Comparison of ENCODE assay signal across 22 cellular contexts in genomic region chr1:33997127-33998047, GRCh38.
"Had no signal": no experiment of that assay in that cellular context is flagged by ENCODE, and none has a peak within 500 bp of the region (broad histone marks: within the 10 kb centered on the region; RNA-seq: fewer than 3 reads in every experiment).

No MANE protein-coding gene starts in this region.

- H3K27me3 ChIP-seq: body of pancreas, right lobe of liver, suprapubic skin had no signal

- H3K27ac ChIP-seq: body of pancreas, lower lobe of right lung, psoas muscle, right lobe of liver, suprapubic skin had no signal

- H3K27ac Mint-ChIP-seq: activated CD4-positive, alpha-beta memory T cell treated with anti-CD3 and anti-CD28 coated beads for 36 hours; activated CD8-positive, alpha-beta memory T cell treated with anti-CD3 and anti-CD28 coated beads, Interleukin-2, amount 10 ng/mL, durations not matched to agents 7 days and 5 days; activated naive CD4-positive, alpha-beta T cell treated with anti-CD3 and anti-CD28 coated beads, Interleukin-2, amount 10 ng/mL, durations not matched to agents 7 days and 5 days; activated T-helper 2 cell treated with anti-CD3 and anti-CD28 coated beads, Interferon-gamma antibody, Interleukin-2, Interleukin-4, amounts not matched to agents 10 μg/mL and 5 μg/mL and 100 μg/mL, durations not matched to agents 14 hours and 24 hours and 36 hours; stimulated activated naive CD8-positive, alpha-beta T cell treated with anti-CD3 and anti-CD28 coated beads, Interleukin-15, Interleukin-2, amounts not matched to agents 100 ng/mL and 50 ng/mL, for 24 hours; type B pancreatic cell had no signal

- H3K4me3 Mint-ChIP-seq: activated CD4-positive, alpha-beta memory T cell treated with anti-CD3 and anti-CD28 coated beads for 36 hours; activated CD8-positive, alpha-beta memory T cell treated with anti-CD3 and anti-CD28 coated beads, Interleukin-2, amount 10 ng/mL, durations not matched to agents 7 days and 5 days; activated naive CD4-positive, alpha-beta T cell treated with anti-CD3 and anti-CD28 coated beads, Interleukin-2, amount 10 ng/mL, durations not matched to agents 7 days and 5 days; central memory CD8-positive, alpha-beta T cell; neural crest cell; stimulated activated naive CD8-positive, alpha-beta T cell treated with anti-CD3 and anti-CD28 coated beads, Interleukin-15, Interleukin-2, amounts not matched to agents 100 ng/mL and 50 ng/mL, for 24 hours; type B pancreatic cell had no signal

- H3K36me3 ChIP-seq: lower lobe of right lung, right lobe of liver, suprapubic skin had no signal

- ATAC-seq: activated CD8-positive, alpha-beta memory T cell treated with anti-CD3 and anti-CD28 coated beads, Interleukin-2, amount 10 ng/mL, durations not matched to agents 7 days and 5 days; body of pancreas; lower lobe of right lung; right lobe of liver had no signal

- H3K9me3 Mint-ChIP-seq: activated CD4-positive, alpha-beta memory T cell treated with anti-CD3 and anti-CD28 coated beads for 36 hours; activated naive CD4-positive, alpha-beta T cell treated with anti-CD3 and anti-CD28 coated beads, Interleukin-2, amount 10 ng/mL, durations not matched to agents 7 days and 5 days; activated T-helper 2 cell treated with anti-CD3 and anti-CD28 coated beads, Interferon-gamma antibody, Interleukin-2, Interleukin-4, amounts not matched to agents 10 μg/mL and 5 μg/mL and 100 μg/mL, durations not matched to agents 14 hours and 24 hours and 36 hours; central memory CD8-positive, alpha-beta T cell; neural crest cell; stimulated activated naive CD8-positive, alpha-beta T cell treated with anti-CD3 and anti-CD28 coated beads, Interleukin-15, Interleukin-2, amounts not matched to agents 100 ng/mL and 50 ng/mL, for 24 hours; type B pancreatic cell had no signal

- H3K4me2 ChIP-seq: smooth muscle cell had no signal

- FAIRE-seq: endothelial cell of umbilical vein had no signal

- H3K4me1 ChIP-seq: body of pancreas, lower lobe of right lung, psoas muscle, right lobe of liver, suprapubic skin had no signal

- H3K9me3 ChIP-seq: body of pancreas, lower lobe of right lung, psoas muscle, right lobe of liver, suprapubic skin had no signal

- H3K36me3 Mint-ChIP-seq: activated CD4-positive, alpha-beta memory T cell treated with anti-CD3 and anti-CD28 coated beads for 36 hours; activated CD8-positive, alpha-beta memory T cell treated with anti-CD3 and anti-CD28 coated beads, Interleukin-2, amount 10 ng/mL, durations not matched to agents 7 days and 5 days; activated naive CD4-positive, alpha-beta T cell treated with anti-CD3 and anti-CD28 coated beads, Interleukin-2, amount 10 ng/mL, durations not matched to agents 7 days and 5 days; type B pancreatic cell had no signal

- H3K4me3 ChIP-seq: body of pancreas, lower lobe of right lung, psoas muscle, right lobe of liver, smooth muscle cell, suprapubic skin had no signal

- H3K4me1 Mint-ChIP-seq: activated CD8-positive, alpha-beta memory T cell treated with anti-CD3 and anti-CD28 coated beads, Interleukin-2, amount 10 ng/mL, durations not matched to agents 7 days and 5 days; activated naive CD4-positive, alpha-beta T cell treated with anti-CD3 and anti-CD28 coated beads, Interleukin-2, amount 10 ng/mL, durations not matched to agents 7 days and 5 days; central memory CD8-positive, alpha-beta T cell; neural crest cell had no signal

- DNase-seq: activated CD4-positive, alpha-beta memory T cell treated with anti-CD3 and anti-CD28 coated beads for 36 hours; activated CD8-positive, alpha-beta memory T cell treated with anti-CD3 and anti-CD28 coated beads, Interleukin-2, amount 10 ng/mL, durations not matched to agents 7 days and 5 days; activated naive CD4-positive, alpha-beta T cell treated with anti-CD3 and anti-CD28 coated beads, Interleukin-2, amount 10 ng/mL, durations not matched to agents 7 days and 5 days; activated T-cell treated with anti-CD3 and anti-CD28 coated beads, Interleukin-2, amount 50 U/mL, for 1 hour; body of pancreas; cortex of kidney; effector CD8-positive, alpha-beta T cell; foreskin melanocyte; kidney glomerular epithelial cell; lower lobe of right lung; midbrain; psoas muscle; right lobe of liver; SW 1271 had no signal
